ENCODE assay signal across 17 cellular contexts in the genomic region with DNA sequence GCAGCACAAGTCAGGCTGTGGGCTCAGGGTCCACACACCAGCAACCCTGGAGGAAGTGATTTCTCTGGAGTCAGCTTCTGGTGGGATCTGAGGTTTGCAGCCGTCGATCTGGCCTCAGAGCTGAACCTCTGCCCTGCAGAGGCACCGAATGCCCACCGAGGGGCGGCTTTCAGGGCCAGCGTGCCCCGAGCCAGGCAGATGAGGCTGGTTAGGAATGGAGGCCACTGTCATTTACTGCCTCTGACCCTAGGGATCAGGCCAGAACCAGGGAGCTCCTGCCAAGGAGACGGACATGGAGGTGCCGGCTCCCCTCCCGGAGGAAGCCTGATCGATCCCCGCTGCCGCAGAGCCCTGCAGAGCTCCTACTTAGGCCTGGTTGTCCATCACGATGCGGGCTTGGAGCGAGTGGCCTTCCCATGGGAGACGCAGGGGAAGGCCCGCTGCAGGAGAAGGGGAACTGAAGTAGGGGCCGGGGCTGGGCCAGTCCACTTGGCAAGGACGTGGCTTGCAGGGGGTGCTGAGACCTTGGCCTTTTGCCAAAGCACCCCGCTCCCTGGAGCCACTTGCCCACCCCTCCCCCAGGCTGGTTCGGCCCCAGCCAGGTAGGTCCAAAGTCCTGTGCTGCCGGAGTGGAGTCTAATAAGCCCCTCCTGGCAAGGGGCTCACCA. TPM values are rescaled to one million over a fixed set of nuclear protein-coding genes. Genes with fewer than 3 reads are reported as not detected.
DNase-seq lines count a peak whose midpoint lies in the region; ATAC-seq, FAIRE-seq and TF ChIP-seq lines count a peak whose summit lies in the region.
"Had no signal": no experiment of that assay in that cellular context is flagged by ENCODE, and none has a peak within 500 bp of the region (broad histone marks: within the 10 kb centered on the region; RNA-seq: fewer than 3 reads in every experiment).

No MANE protein-coding gene starts in this region.

- TF ChIP-seq CTCF in RWPE2 (IDR thresholded peaks at IDR 0.05; ENCODE audit: poor library complexity, severe bottlenecking) (no peak), HepG2 (CRISPR knock-in tag; IDR thresholded peaks at IDR 0.05) (no peak)

- BruUV-seq in HepG2 (replicated peaks; lab: Mats Ljungman, UMichigan): no TSS peak

- H3K9me3 Mint-ChIP-seq in activated T-helper 1 cell treated with anti-CD3 and anti-CD28 coated beads, Interleukin-12 subunit alpha, Interleukin-12 subunit beta, Interleukin-2, Interleukin-4 antibody, amounts not matched to agents 30 ng/mL and 10 ng/mL and 1 ng/mL, durations not matched to agents 14 hours and 24 hours and 36 hours: no peaks in the 10 kb centered on the region

- H3K79me2 ChIP-seq in HepG2 (ENCODE audit: insufficient read depth, low read length): no peaks in the 10 kb centered on the region

- H3K27me3 ChIP-seq in RWPE2 (ENCODE audit: insufficient read depth, poor library complexity, severe bottlenecking) (peaks cover 29% of the 10 kb centered on the region), HepG2 (ENCODE audit: control insufficient read depth in 1 of 2, insufficient read depth in 2 of 2, low read length in 2 of 2) (peaks cover 11 to 55% of the 10 kb centered on the region in 2 experiments)

- H3K9me3 ChIP-seq in RWPE2 (ENCODE audit: severe bottlenecking) (no peaks in the 10 kb centered on the region), HepG2 (ENCODE audit: low read length) (no peaks in the 10 kb centered on the region)

- in situ Hi-C loops in HepG2 (cut with HindIII; ENCODE audit: extremely low pct_ligation_motif_present, low pct_unique_long_range_greater_than_20kb): no loop called here

- H3K4me3 Mint-ChIP-seq in activated T-helper 1 cell treated with anti-CD3 and anti-CD28 coated beads, Interleukin-12 subunit alpha, Interleukin-12 subunit beta, Interleukin-2, Interleukin-4 antibody, amounts not matched to agents 30 ng/mL and 10 ng/mL and 1 ng/mL, durations not matched to agents 14 hours and 24 hours and 36 hours: no peak overlapping the region

- H3K9ac ChIP-seq in HepG2 (ENCODE audit: insufficient read depth, low read depth, low read length): no peak overlapping the region
- H3K9ac ChIP-seq: GM23248, KMS-11 had no signal

- H3K4me2 ChIP-seq in HepG2 (ENCODE audit: low read depth, low read length): peak overlapping the region; percentile 69
- H3K4me2 ChIP-seq: KMS-11 had no signal

- CTCF ChIA-PET in HepG2 (lab: Yijun Ruan, JAX; ENCODE audit: low intra/inter-chr PET ratio, low total read pairs): no interaction called here

- no peak for FAIRE-seq in HepG2 (lab: Jason Lieb, UNC)

- no peak for TF ChIP-seq RAD21 in HepG2 (CRISPR knock-in tag; IDR thresholded peaks at IDR 0.05)

- H3K27ac ChIP-seq in RWPE2 (ENCODE audit: poor library complexity, severe bottlenecking) (no peak overlapping the region), HepG2 (ENCODE audit: extremely low read length, insufficient read depth, low read length) (no peak overlapping the region)
- H3K27ac ChIP-seq: C4-2B, GM23248, KMS-11 had no signal

- no peak overlapping the region for H3K27ac Mint-ChIP-seq in activated T-helper 1 cell treated with anti-CD3 and anti-CD28 coated beads, Interleukin-12 subunit alpha, Interleukin-12 subunit beta, Interleukin-2, Interleukin-4 antibody, amounts not matched to agents 30 ng/mL and 10 ng/mL and 1 ng/mL, durations not matched to agents 14 hours and 24 hours and 36 hours

- TF ChIP-seq POLR2A in HepG2 (IDR thresholded peaks at IDR 0.05; ENCODE audit: insufficient read depth in 1 of 2, low read depth in 2 of 2, low read length in 2 of 2): no peak

- H3K4me1 Mint-ChIP-seq in activated T-helper 1 cell treated with anti-CD3 and anti-CD28 coated beads, Interleukin-12 subunit alpha, Interleukin-12 subunit beta, Interleukin-2, Interleukin-4 antibody, amounts not matched to agents 30 ng/mL and 10 ng/mL and 1 ng/mL, durations not matched to agents 14 hours and 24 hours and 36 hours (ENCODE audit: low read depth): no peaks in the 10 kb centered on the region

- H4K20me1 ChIP-seq in HepG2 (ENCODE audit: insufficient read depth, low read length): no peaks in the 10 kb centered on the region

- WGBS in HepG2 (ENCODE audit: low lambda C conversion rate): 40% methylated on average over 2 of the region's 23 CpGs

- H3K4me1 ChIP-seq in RWPE2 (ENCODE audit: insufficient read depth, poor library complexity, severe bottlenecking) (no peaks in the 10 kb centered on the region), HepG2 (ENCODE audit: insufficient read depth, low read length) (peaks cover 48% of the 10 kb centered on the region)

- DNase-seq in left ventricle myocardium superior: peak; percentile 24
- DNase-seq in cardiac septum (ENCODE audit: low spot score): no peak
- peak; percentile 58 for DNase-seq in RWPE2 (ENCODE audit: low spot score)
- no peak for DNase-seq in HepG2 (ENCODE audit: low spot score)
- no peak for DNase-seq in activated T-helper 1 cell treated with anti-CD3 and anti-CD28 coated beads, Interleukin-12 subunit alpha, Interleukin-12 subunit beta, Interleukin-2, Interleukin-4 antibody, amounts not matched to agents 30 ng/mL and 10 ng/mL and 1 ng/mL, durations not matched to agents 14 hours and 24 hours and 36 hours (ENCODE audit: low spot score)
- no peak for DNase-seq in iPS-NIHi7 (ENCODE audit: extremely low spot score)
- DNase-seq: DMS79 treated with DMSO at 0.1 percent for 48 hours, GM23248, MV-4-11, NCI-H1436, NCI-H1930, NCI-H524, NCI-H82 had no signal

- intact Hi-C loops in left ventricle myocardium superior (cut with micrococcal nuclease): no loop called here
- intact Hi-C loops in cardiac septum (cut with DNase I): no loop called here
- intact Hi-C loops in HepG2 (cut with micrococcal nuclease; ENCODE audit: unreplicated experiment): no loop called here
- intact Hi-C loops in activated T-helper 1 cell treated with anti-CD3 and anti-CD28 coated beads, Interleukin-12 subunit alpha, Interleukin-12 subunit beta, Interleukin-2, Interleukin-4 antibody, amounts not matched to agents 30 ng/mL and 10 ng/mL and 1 ng/mL, durations not matched to agents 14 hours and 24 hours and 36 hours (cut with micrococcal nuclease): no loop called here

- no peaks in the 10 kb centered on the region for H3K36me3 Mint-ChIP-seq in activated T-helper 1 cell treated with anti-CD3 and anti-CD28 coated beads, Interleukin-12 subunit alpha, Interleukin-12 subunit beta, Interleukin-2, Interleukin-4 antibody, amounts not matched to agents 30 ng/mL and 10 ng/mL and 1 ng/mL, durations not matched to agents 14 hours and 24 hours and 36 hours (ENCODE audit: low read depth)

- no peaks in the 10 kb centered on the region for H3K27me3 Mint-ChIP-seq in activated T-helper 1 cell treated with anti-CD3 and anti-CD28 coated beads, Interleukin-12 subunit alpha, Interleukin-12 subunit beta, Interleukin-2, Interleukin-4 antibody, amounts not matched to agents 30 ng/mL and 10 ng/mL and 1 ng/mL, durations not matched to agents 14 hours and 24 hours and 36 hours (ENCODE audit: insufficient read depth)

- H3K4me3 ChIP-seq in RWPE2 (ENCODE audit: severe bottlenecking) (no peak overlapping the region), HepG2 (replicated peaks in 1 of 3; ENCODE audit: insufficient read depth in 1 of 3, low read depth in 2 of 3, low read length in 3 of 3) (peak overlapping the region in 1 of 3 experiments; percentile 65; a peak in 3 of 6 replicates)
- H3K4me3 ChIP-seq: GM23248 had no signal

- POLR2A ChIA-PET in HepG2 (lab: Yijun Ruan, JAX): interaction anchor here (0.9 kb wide), 1 partner anchor 14 kb away, joined by 4 read pairs; no protein-coding TSS in a partner anchor

- no peak for ATAC-seq in left ventricle myocardium superior
- no peak for ATAC-seq in RWPE2 (ENCODE audit: low read depth)
- ATAC-seq in HepG2: peak; percentile 48
- no peak for ATAC-seq in HG02763 (IDR thresholded peaks at IDR 0.05; ENCODE audit: unreplicated experiment)

- no peak for TF ChIP-seq EP300 in HepG2 (IDR thresholded peaks at IDR 0.05; ENCODE audit: low read depth in 2 of 2, low read length in 2 of 2)
- no peak for TF ChIP-seq EP300 in HepG2 (CRISPR knock-in tag; IDR thresholded peaks at IDR 0.05; ENCODE audit: borderline replicate concordance)

- H3K36me3 ChIP-seq in RWPE2 (ENCODE audit: low read depth) (no peaks in the 10 kb centered on the region), HepG2 (replicated peaks in 1 of 2; ENCODE audit: control insufficient read depth in 1 of 2, insufficient read depth in 2 of 2, low read length in 2 of 2) (no peaks in the 10 kb centered on the region)

- no peak overlapping the region for H2AFZ ChIP-seq in HepG2 (ENCODE audit: low read length)
- H2AFZ ChIP-seq: GM23248 had no signal

TF ChIP-seq in HepG2, 621 proteins besides CTCF, POLR2A, EP300 and RAD21 (continues in another document):
- TF ChIP-seq NR2F1 (CRISPR knock-in tag; IDR thresholded peaks at IDR 0.05) (no peak), JUND (CRISPR knock-in tag; IDR thresholded peaks at IDR 0.05) (no peak)

RNA-seq across cellular contexts. Expression of a gene that starts 19.6 kb away (rescaled TPM):
- total RNA-seq in left ventricle myocardium superior: 12.0 TPM
- total RNA-seq in cardiac septum: 7.4 TPM
- 0.13 and 0.18 TPM in 2 replicates for total RNA-seq in HepG2 (2016; rRNA removed; fragmentation: Illumina TruSeq; extraction: Trizol)
- 0.10 TPM in 1 of 2 replicates, not detected in the other for total RNA-seq in HepG2 (2016; cell fraction: cytosol; rRNA removed; fragmentation: Illumina TruSeq; extraction: Trizol; ENCODE audit: low read depth)
- total RNA-seq in HepG2 (2016; cell fraction: insoluble cytoplasmic fraction; rRNA removed; fragmentation: Illumina TruSeq; extraction: Trizol): 0.21 and 0.28 TPM in 2 replicates
- 0.10 and 0.12 TPM in 2 replicates for total RNA-seq in HepG2 (2016; cell fraction: membrane; rRNA removed; fragmentation: Illumina TruSeq; extraction: Trizol)
- total RNA-seq in HepG2 (2016; cell fraction: nucleus; rRNA removed; fragmentation: Illumina TruSeq; extraction: Trizol): 0.13 and 0.19 TPM in 2 replicates
- 0.13 and 1.5 TPM in 2 replicates for polyA plus RNA-seq in HepG2 (2011; rRNA removed)
- polyA plus RNA-seq in HepG2 (2011; cell fraction: cytosol; rRNA removed): 0.32 and 1.0 TPM in 2 replicates
- polyA plus RNA-seq in HepG2 (2011; cell fraction: nucleus; rRNA removed): 0.48 and 1.6 TPM in 2 replicates
- polyA plus RNA-seq in HepG2 (2012): 0.28 and 1.0 TPM in 2 replicates
- 0.03 and 0.05 TPM in 2 replicates for polyA plus RNA-seq in HepG2 (2016; cell fraction: cytosol; fragmentation: Illumina TruSeq; extraction: Trizol; ENCODE audit: low read depth)
- polyA plus RNA-seq in HepG2 (2016; cell fraction: insoluble cytoplasmic fraction; fragmentation: Illumina TruSeq; extraction: Trizol; ENCODE audit: low read depth): 0.22 and 0.29 TPM in 2 replicates
- 0.09 and 0.12 TPM in 2 replicates for polyA plus RNA-seq in HepG2 (2016; cell fraction: membrane; fragmentation: Illumina TruSeq; extraction: Trizol; ENCODE audit: low read depth)
- 0.27 and 0.31 TPM in 2 replicates for polyA plus RNA-seq in HepG2 (2016; cell fraction: nucleus; fragmentation: Illumina TruSeq; extraction: Trizol; ENCODE audit: insufficient read depth, low read depth)
- polyA minus RNA-seq in HepG2 (2011; rRNA and poly(A)+ RNA removed; ENCODE audit: low replicate concordance): 0.21 and 0.50 TPM in 2 replicates
- 0.18 and 1.1 TPM in 2 replicates for polyA minus RNA-seq in HepG2 (2011; cell fraction: cytosol; rRNA and poly(A)+ RNA removed)
- 0.13 and 0.50 TPM in 2 replicates for polyA minus RNA-seq in HepG2 (2011; cell fraction: nucleus; rRNA and poly(A)+ RNA removed)
- 0.05 TPM in 1 of 2 replicates, not detected in the other for total RNA-seq in activated T-helper 1 cell treated with anti-CD3 and anti-CD28 coated beads, Interleukin-12 subunit alpha, Interleukin-12 subunit beta, Interleukin-2, Interleukin-4 antibody, amounts not matched to agents 30 ng/mL and 10 ng/mL and 1 ng/mL, durations not matched to agents 14 hours and 24 hours and 36 hours
- total RNA-seq: A673 had no signal

Comparison
In these comparisons a context has a peak if more than half of its experiments do, and no peak if none do; other contexts are left out.
1. DNase-seq: peak in left ventricle myocardium superior (single experiment) and RWPE2 (single experiment); none in cardiac septum (single experiment), HepG2 (single experiment), activated T-helper 1 cell treated with anti-CD3 and anti-CD28 coated beads, Interleukin-12 subunit alpha, Interleukin-12 subunit beta, Interleukin-2, Interleukin-4 antibody, amounts not matched to agents 30 ng/mL and 10 ng/mL and 1 ng/mL, durations not matched to agents 14 hours and 24 hours and 36 hours (single experiment) and iPS-NIHi7 (single experiment).